Comparison of ENCODE assay signal across 16 cellular contexts in the genomic region with DNA sequence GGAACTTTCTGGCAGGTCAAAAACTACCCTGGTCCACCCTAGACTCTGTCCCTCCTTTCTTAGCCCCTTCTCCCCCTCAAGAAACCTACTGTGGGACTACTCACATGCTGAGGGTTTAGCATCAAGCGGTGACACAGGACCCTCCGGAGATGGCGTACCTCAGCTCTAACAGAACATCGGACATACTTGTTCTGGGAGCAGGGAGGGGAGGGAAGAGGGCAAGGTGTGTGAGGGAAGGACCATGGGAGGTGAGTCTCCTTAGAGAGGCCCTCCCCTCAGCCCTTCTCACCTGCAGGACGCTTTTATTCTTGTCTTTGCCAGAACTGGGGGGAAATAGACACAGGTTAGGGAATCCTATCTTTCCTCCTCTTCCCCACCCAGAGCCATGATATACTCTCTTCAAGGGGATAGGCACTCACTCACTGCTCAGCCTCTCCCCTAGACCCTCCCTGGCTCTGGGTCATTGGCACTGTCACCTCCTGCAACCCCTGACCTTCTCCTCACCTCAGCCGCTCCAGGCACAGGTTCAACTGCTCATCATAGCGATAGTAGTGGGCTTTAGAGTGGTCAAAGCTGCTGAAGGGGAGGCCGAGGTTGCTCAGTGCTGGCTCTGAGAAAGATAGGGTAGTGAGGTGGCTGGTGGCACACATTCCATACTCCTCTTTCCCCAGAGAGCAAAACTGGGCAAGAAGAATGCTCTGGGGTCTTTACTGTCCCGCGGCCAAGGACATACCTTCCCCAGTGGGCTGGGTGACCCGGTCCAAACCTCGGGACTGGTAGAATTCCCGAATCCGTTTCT. TPM values are rescaled to one million over a fixed set of nuclear protein-coding genes. Genes with fewer than 3 reads are reported as not detected.
DNase-seq lines count a peak whose midpoint lies in the region; ATAC-seq, FAIRE-seq and TF ChIP-seq lines count a peak whose summit lies in the region.
"Had no signal": no experiment of that assay in that cellular context is flagged by ENCODE, and none has a peak within 500 bp of the region (broad histone marks: within the 10 kb centered on the region; RNA-seq: fewer than 3 reads in every experiment).

No MANE protein-coding gene starts in this region.

- H3K4me3 ChIP-seq in HepG2 (replicated peaks in 1 of 3; ENCODE audit: insufficient read depth in 1 of 3, low read depth in 2 of 3, low read length in 3 of 3) (peak overlapping the region; percentile 5 to 26 (median 14); a peak in 2 of 6 replicates), stomach (peak overlapping the region in 2 of 4 donors; percentile 67 to 68)

- H3K27ac ChIP-seq in HepG2 (ENCODE audit: extremely low read length, insufficient read depth, low read length) (peak overlapping the region; percentile 9), stomach (peak overlapping the region in 3 of 5 donors; percentile 6 to 99 (median 85))
- H3K27ac ChIP-seq: testis had no signal

- TF ChIP-seq POLR2A in HepG2 (IDR thresholded peaks at IDR 0.05; ENCODE audit: insufficient read depth in 1 of 2, low read depth in 2 of 2, low read length in 2 of 2) (peak in 1 of 2 experiments; percentile 52; a peak in 2 of 4 replicates), stomach (IDR thresholded peaks at IDR 0.05) (no peak)

- peak overlapping the region; percentile 92 for H3K4me2 ChIP-seq in HepG2 (ENCODE audit: low read depth, low read length)

- no peak for DNase-seq in activated CD4-positive, alpha-beta T cell treated with anti-CD3 and anti-CD28 coated beads, Interleukin-2, amount 10 ng/mL, durations not matched to agents 24 days and 14 days
- no peak for DNase-seq in activated CD4-positive, alpha-beta T cell treated with anti-CD3 and anti-CD28 coated beads for 4 hours
- no peak for DNase-seq in activated T-helper 2 cell treated with anti-CD3 and anti-CD28 coated beads, Interferon-gamma antibody, Interleukin-2, Interleukin-4, amounts not matched to agents 10 μg/mL and 5 μg/mL and 100 μg/mL, durations not matched to agents 14 hours and 24 hours and 36 hours (ENCODE audit: low spot score)
- no peak for DNase-seq in HepG2 (ENCODE audit: low spot score)
- no peak for DNase-seq in stomach
- DNase-seq in NCI-H1417 (lab: John Stamatoyannopoulos, UW), result no peak
- DNase-seq in HCEC 1CT, result no peak
- DNase-seq: activated CD4-positive, alpha-beta memory T cell treated with anti-CD3 and anti-CD28 coated beads, Interleukin-2, amount 10 ng/mL, durations not matched to agents 7 days and 5 days; head of caudate nucleus; NCI-H2081 treated with DMSO at 0.1 percent for 48 hours; RPMI8226; stimulated activated CD4-positive, alpha-beta T cell treated with anti-CD3 and anti-CD28 coated beads, Interleukin-2, amount 100 ng/mL, for 24 hours; testis had no signal

- no peaks in the 10 kb centered on the region; a peak in 3 of 5 replicates for H3K36me3 ChIP-seq in HepG2 (replicated peaks in 1 of 2; ENCODE audit: control insufficient read depth in 1 of 2, insufficient read depth in 2 of 2, low read length in 2 of 2)
- peaks cover 6 to 22% (median 17%) of the 10 kb centered on the region in 4 donors for H3K36me3 ChIP-seq in stomach

- H3K9me3 ChIP-seq in HepG2 (ENCODE audit: low read length) (no peaks in the 10 kb centered on the region), stomach (no peaks in the 10 kb centered on the region)
- H3K9me3 ChIP-seq: testis had no signal

- H3K79me2 ChIP-seq in HepG2 (ENCODE audit: insufficient read depth, low read length), result peaks cover 51% of the 10 kb centered on the region

- ATAC-seq in HepG2 (no peak), HG02759 (IDR thresholded peaks at IDR 0.05; ENCODE audit: unreplicated experiment) (no peak)

- BruUV-seq in HepG2 (replicated peaks; lab: Mats Ljungman, UMichigan), result no TSS peak

- peaks cover 36% of the 10 kb centered on the region for H3K36me3 Mint-ChIP-seq in activated CD4-positive, alpha-beta T cell treated with anti-CD3 and anti-CD28 coated beads, Interleukin-2, amount 10 ng/mL, durations not matched to agents 24 days and 14 days (ENCODE audit: low read depth)
- H3K36me3 Mint-ChIP-seq in activated T-helper 2 cell treated with anti-CD3 and anti-CD28 coated beads, Interferon-gamma antibody, Interleukin-2, Interleukin-4, amounts not matched to agents 10 μg/mL and 5 μg/mL and 100 μg/mL, durations not matched to agents 14 hours and 24 hours and 36 hours (ENCODE audit: low read depth), result peaks cover 56% of the 10 kb centered on the region

- TF ChIP-seq RAD21 in HepG2 (CRISPR knock-in tag; IDR thresholded peaks at IDR 0.05), result no peak

- POLR2A ChIA-PET in HepG2 (lab: Yijun Ruan, JAX), result interaction anchor here (0.8 to 16.5 kb wide), 14 partner anchors 9 to 76 kb away, joined by 3 to 795 read pairs (median 11); a partner anchor contains a TSS

- H3K27me3 ChIP-seq in HepG2 (ENCODE audit: control insufficient read depth in 1 of 2, insufficient read depth in 2 of 2, low read length in 2 of 2) (no peaks in the 10 kb centered on the region; a peak in 1 of 5 replicates), stomach (peaks cover 0 to 54% (median under 1%) of the 10 kb centered on the region in 3 donors)
- H3K27me3 ChIP-seq: testis had no signal

- intact Hi-C loops in activated CD4-positive, alpha-beta T cell treated with anti-CD3 and anti-CD28 coated beads, Interleukin-2, amount 10 ng/mL, durations not matched to agents 24 days and 14 days (cut with micrococcal nuclease), result no loop called here
- intact Hi-C loops in activated T-helper 2 cell treated with anti-CD3 and anti-CD28 coated beads, Interferon-gamma antibody, Interleukin-2, Interleukin-4, amounts not matched to agents 10 μg/mL and 5 μg/mL and 100 μg/mL, durations not matched to agents 14 hours and 24 hours and 36 hours (cut with micrococcal nuclease), result no loop called here
- intact Hi-C loops in HepG2 (cut with micrococcal nuclease; ENCODE audit: unreplicated experiment), result loop anchor here (2.0 kb wide), 1 partner anchor 81 kb away; no protein-coding TSS in a partner anchor
- intact Hi-C loops in stomach (cut with DNase I; ENCODE audit: low total_unique reads), result no loop called here

- no peaks in the 10 kb centered on the region for H4K20me1 ChIP-seq in HepG2 (ENCODE audit: insufficient read depth, low read length)

- WGBS in HepG2 (ENCODE audit: low lambda C conversion rate), result 82% methylated on average over 14 of the region's 14 CpGs
- 89 to 93% (median 91%) methylated on average over 14 of the region's 14 CpGs for WGBS in stomach, 5 donors

- CTCF ChIA-PET in HepG2 (lab: Yijun Ruan, JAX; ENCODE audit: low intra/inter-chr PET ratio, low total read pairs), result interaction anchor here (1.9 kb wide), 1 partner anchor 82 kb away, joined by 6 read pairs; no protein-coding TSS in a partner anchor

- peaks cover 36% of the 10 kb centered on the region for H3K27me3 Mint-ChIP-seq in activated CD4-positive, alpha-beta T cell treated with anti-CD3 and anti-CD28 coated beads, Interleukin-2, amount 10 ng/mL, durations not matched to agents 24 days and 14 days
- peaks cover 25% of the 10 kb centered on the region for H3K27me3 Mint-ChIP-seq in activated T-helper 2 cell treated with anti-CD3 and anti-CD28 coated beads, Interferon-gamma antibody, Interleukin-2, Interleukin-4, amounts not matched to agents 10 μg/mL and 5 μg/mL and 100 μg/mL, durations not matched to agents 14 hours and 24 hours and 36 hours (ENCODE audit: low read depth)

- H3K4me1 ChIP-seq in HepG2 (ENCODE audit: insufficient read depth, low read length), result peaks cover 69% of the 10 kb centered on the region
- peaks cover 53 to 67% (median 65%) of the 10 kb centered on the region in 4 donors for H3K4me1 ChIP-seq in stomach

- H3K4me1 Mint-ChIP-seq in activated CD4-positive, alpha-beta T cell treated with anti-CD3 and anti-CD28 coated beads, Interleukin-2, amount 10 ng/mL, durations not matched to agents 24 days and 14 days, result peaks cover 65% of the 10 kb centered on the region
- H3K4me1 Mint-ChIP-seq in activated T-helper 2 cell treated with anti-CD3 and anti-CD28 coated beads, Interferon-gamma antibody, Interleukin-2, Interleukin-4, amounts not matched to agents 10 μg/mL and 5 μg/mL and 100 μg/mL, durations not matched to agents 14 hours and 24 hours and 36 hours (ENCODE audit: low read depth), result peaks cover 55% of the 10 kb centered on the region

- no peak overlapping the region for H2AFZ ChIP-seq in HepG2 (ENCODE audit: low read length)

- in situ Hi-C loops in HepG2 (cut with HindIII; ENCODE audit: extremely low pct_ligation_motif_present, low pct_unique_long_range_greater_than_20kb), result no loop called here

- no peak for FAIRE-seq in HepG2 (lab: Jason Lieb, UNC)
- FAIRE-seq: GM19239 had no signal

- H3K9me3 Mint-ChIP-seq in activated CD4-positive, alpha-beta T cell treated with anti-CD3 and anti-CD28 coated beads, Interleukin-2, amount 10 ng/mL, durations not matched to agents 24 days and 14 days, result no peaks in the 10 kb centered on the region
- no peaks in the 10 kb centered on the region for H3K9me3 Mint-ChIP-seq in activated T-helper 2 cell treated with anti-CD3 and anti-CD28 coated beads, Interferon-gamma antibody, Interleukin-2, Interleukin-4, amounts not matched to agents 10 μg/mL and 5 μg/mL and 100 μg/mL, durations not matched to agents 14 hours and 24 hours and 36 hours
- H3K9me3 Mint-ChIP-seq: activated CD4-positive, alpha-beta memory T cell treated with anti-CD3 and anti-CD28 coated beads, Interleukin-2, amount 10 ng/mL, durations not matched to agents 7 days and 5 days; memory B cell had no signal

- H3K4me3 Mint-ChIP-seq in activated CD4-positive, alpha-beta T cell treated with anti-CD3 and anti-CD28 coated beads, Interleukin-2, amount 10 ng/mL, durations not matched to agents 24 days and 14 days, result peak overlapping the region; percentile 58
- H3K4me3 Mint-ChIP-seq in activated T-helper 2 cell treated with anti-CD3 and anti-CD28 coated beads, Interferon-gamma antibody, Interleukin-2, Interleukin-4, amounts not matched to agents 10 μg/mL and 5 μg/mL and 100 μg/mL, durations not matched to agents 14 hours and 24 hours and 36 hours (ENCODE audit: low read depth), result peak overlapping the region; percentile 59

- TF ChIP-seq EP300 in HepG2 (IDR thresholded peaks at IDR 0.05; ENCODE audit: low read depth in 2 of 2, low read length in 2 of 2), result no peak
- TF ChIP-seq EP300 in HepG2 (CRISPR knock-in tag; IDR thresholded peaks at IDR 0.05; ENCODE audit: borderline replicate concordance), result no peak
- TF ChIP-seq EP300 in stomach (IDR thresholded peaks at IDR 0.05), result no peak

- TF ChIP-seq CTCF in HepG2 (CRISPR knock-in tag; IDR thresholded peaks at IDR 0.05), result no peak
- TF ChIP-seq CTCF in stomach (IDR thresholded peaks at IDR 0.05), result no peak

- H3K27ac Mint-ChIP-seq in activated CD4-positive, alpha-beta T cell treated with anti-CD3 and anti-CD28 coated beads, Interleukin-2, amount 10 ng/mL, durations not matched to agents 24 days and 14 days, result no peak overlapping the region
- H3K27ac Mint-ChIP-seq in activated T-helper 2 cell treated with anti-CD3 and anti-CD28 coated beads, Interferon-gamma antibody, Interleukin-2, Interleukin-4, amounts not matched to agents 10 μg/mL and 5 μg/mL and 100 μg/mL, durations not matched to agents 14 hours and 24 hours and 36 hours, result no peak overlapping the region
- H3K27ac Mint-ChIP-seq: activated CD4-positive, alpha-beta memory T cell treated with anti-CD3 and anti-CD28 coated beads, Interleukin-2, amount 10 ng/mL, durations not matched to agents 7 days and 5 days had no signal

- peak overlapping the region; percentile 27; the same call in 1 of the 2 replicates for H3K9ac ChIP-seq in HepG2 (ENCODE audit: insufficient read depth, low read depth, low read length)

RNA-seq across cellular contexts. Expression of a gene that starts 1.8 kb away (rescaled TPM):
- total RNA-seq in activated CD4-positive, alpha-beta T cell treated with anti-CD3 and anti-CD28 coated beads, Interleukin-2, amount 10 ng/mL, durations not matched to agents 24 days and 14 days, result 43.3 and 45.8 TPM in 2 replicates
- 36.5 and 39.7 TPM in 2 replicates for total RNA-seq in activated T-helper 2 cell treated with anti-CD3 and anti-CD28 coated beads, Interferon-gamma antibody, Interleukin-2, Interleukin-4, amounts not matched to agents 10 μg/mL and 5 μg/mL and 100 μg/mL, durations not matched to agents 14 hours and 24 hours and 36 hours
- total RNA-seq in HepG2 (2016; rRNA removed; fragmentation: Illumina TruSeq; extraction: Trizol), result 14.2 and 20.4 TPM in 2 replicates
- 37.5 and 42.0 TPM in 2 replicates for total RNA-seq in HepG2 (2016; cell fraction: cytosol; rRNA removed; fragmentation: Illumina TruSeq; extraction: Trizol; ENCODE audit: low read depth)
- 15.5 and 15.6 TPM in 2 replicates for total RNA-seq in HepG2 (2016; cell fraction: insoluble cytoplasmic fraction; rRNA removed; fragmentation: Illumina TruSeq; extraction: Trizol)
- 29.0 and 31.0 TPM in 2 replicates for total RNA-seq in HepG2 (2016; cell fraction: membrane; rRNA removed; fragmentation: Illumina TruSeq; extraction: Trizol)
- total RNA-seq in HepG2 (2016; cell fraction: nucleus; rRNA removed; fragmentation: Illumina TruSeq; extraction: Trizol), result 16.2 and 22.2 TPM in 2 replicates
- 22.6 and 22.7 TPM in 2 replicates for polyA plus RNA-seq in HepG2 (2011; rRNA removed)
- polyA plus RNA-seq in HepG2 (2011; cell fraction: cytosol; rRNA removed), result 19.8 and 22.8 TPM in 2 replicates
- 37.4 and 90.3 TPM in 2 replicates for polyA plus RNA-seq in HepG2 (2011; cell fraction: nucleus; rRNA removed)
- polyA plus RNA-seq in HepG2 (2012), result 14.2 and 15.2 TPM in 2 replicates
- 20.8 and 23.0 TPM in 2 replicates for polyA plus RNA-seq in HepG2 (2016; cell fraction: cytosol; fragmentation: Illumina TruSeq; extraction: Trizol; ENCODE audit: low read depth)
- 13.9 and 16.9 TPM in 2 replicates for polyA plus RNA-seq in HepG2 (2016; cell fraction: insoluble cytoplasmic fraction; fragmentation: Illumina TruSeq; extraction: Trizol; ENCODE audit: low read depth)
- 18.0 and 18.6 TPM in 2 replicates for polyA plus RNA-seq in HepG2 (2016; cell fraction: membrane; fragmentation: Illumina TruSeq; extraction: Trizol; ENCODE audit: low read depth)
- polyA plus RNA-seq in HepG2 (2016; cell fraction: nucleus; fragmentation: Illumina TruSeq; extraction: Trizol; ENCODE audit: insufficient read depth, low read depth), result 44.9 and 46.7 TPM in 2 replicates
- polyA minus RNA-seq in HepG2 (2011; rRNA and poly(A)+ RNA removed; ENCODE audit: low replicate concordance), result 19.3 and 42.8 TPM in 2 replicates
- polyA minus RNA-seq in HepG2 (2011; cell fraction: cytosol; rRNA and poly(A)+ RNA removed), result 14.1 and 14.9 TPM in 2 replicates
- polyA minus RNA-seq in HepG2 (2011; cell fraction: nucleus; rRNA and poly(A)+ RNA removed), result 22.8 and 25.0 TPM in 2 replicates
- total RNA-seq in stomach, result 10 to 100 TPM in 2 of 5 donors, 1 to 10 TPM in 3; 1.9 to 49.6 (median 6.4) TPM
- 10 to 100 TPM; 14.7 to 20.8 (median 18.1) TPM for polyA plus RNA-seq in stomach

RNA-seq across cellular contexts. Expression of a gene that starts 6.2 kb away (rescaled TPM):
- 0.36 and 0.40 TPM in 2 replicates for total RNA-seq in activated CD4-positive, alpha-beta T cell treated with anti-CD3 and anti-CD28 coated beads, Interleukin-2, amount 10 ng/mL, durations not matched to agents 24 days and 14 days
- total RNA-seq in activated T-helper 2 cell treated with anti-CD3 and anti-CD28 coated beads, Interferon-gamma antibody, Interleukin-2, Interleukin-4, amounts not matched to agents 10 μg/mL and 5 μg/mL and 100 μg/mL, durations not matched to agents 14 hours and 24 hours and 36 hours, result 1.6 and 2.2 TPM in 2 replicates
- 4.0 and 8.1 TPM in 2 replicates for total RNA-seq in HepG2 (2016; rRNA removed; fragmentation: Illumina TruSeq; extraction: Trizol)
- total RNA-seq in HepG2 (2016; cell fraction: cytosol; rRNA removed; fragmentation: Illumina TruSeq; extraction: Trizol; ENCODE audit: low read depth), result 1.6 and 4.3 TPM in 2 replicates
- 7.3 and 8.7 TPM in 2 replicates for total RNA-seq in HepG2 (2016; cell fraction: insoluble cytoplasmic fraction; rRNA removed; fragmentation: Illumina TruSeq; extraction: Trizol)
- 2.9 and 6.9 TPM in 2 replicates for total RNA-seq in HepG2 (2016; cell fraction: membrane; rRNA removed; fragmentation: Illumina TruSeq; extraction: Trizol)
- total RNA-seq in HepG2 (2016; cell fraction: nucleus; rRNA removed; fragmentation: Illumina TruSeq; extraction: Trizol), result 6.7 and 10.5 TPM in 2 replicates
- polyA plus RNA-seq in HepG2 (2011; rRNA removed), result 6.4 and 7.3 TPM in 2 replicates
- polyA plus RNA-seq in HepG2 (2011; cell fraction: cytosol; rRNA removed), result 5.1 and 7.2 TPM in 2 replicates
- polyA plus RNA-seq in HepG2 (2011; cell fraction: nucleus; rRNA removed), result 43.6 and 46.5 TPM in 2 replicates
- 7.8 and 8.2 TPM in 2 replicates for polyA plus RNA-seq in HepG2 (2012)
- 3.0 and 3.5 TPM in 2 replicates for polyA plus RNA-seq in HepG2 (2016; cell fraction: cytosol; fragmentation: Illumina TruSeq; extraction: Trizol; ENCODE audit: low read depth)
- 8.9 and 9.5 TPM in 2 replicates for polyA plus RNA-seq in HepG2 (2016; cell fraction: insoluble cytoplasmic fraction; fragmentation: Illumina TruSeq; extraction: Trizol; ENCODE audit: low read depth)
- 4.3 and 5.5 TPM in 2 replicates for polyA plus RNA-seq in HepG2 (2016; cell fraction: membrane; fragmentation: Illumina TruSeq; extraction: Trizol; ENCODE audit: low read depth)
- polyA plus RNA-seq in HepG2 (2016; cell fraction: nucleus; fragmentation: Illumina TruSeq; extraction: Trizol; ENCODE audit: insufficient read depth, low read depth), result 14.4 and 14.6 TPM in 2 replicates
- 0.14 and 7.2 TPM in 2 replicates for polyA minus RNA-seq in HepG2 (2011; rRNA and poly(A)+ RNA removed; ENCODE audit: low replicate concordance)
- polyA minus RNA-seq in HepG2 (2011; cell fraction: cytosol; rRNA and poly(A)+ RNA removed), result 3.6 TPM in 2 replicates
- polyA minus RNA-seq in HepG2 (2011; cell fraction: nucleus; rRNA and poly(A)+ RNA removed), result 9.8 and 12.1 TPM in 2 replicates
- 1 to 10 TPM in 2 of 5 donors, not detected in 3; 1.1 to 2.6 TPM for total RNA-seq in stomach
- polyA plus RNA-seq in stomach, result 1 to 10 TPM; 1.1 to 2.3 (median 1.2) TPM

RNA-seq across cellular contexts. Expression of a gene that starts 8.6 kb away (rescaled TPM):
- 0.54 and 0.70 TPM in 2 replicates for total RNA-seq in activated CD4-positive, alpha-beta T cell treated with anti-CD3 and anti-CD28 coated beads, Interleukin-2, amount 10 ng/mL, durations not matched to agents 24 days and 14 days
- total RNA-seq in activated T-helper 2 cell treated with anti-CD3 and anti-CD28 coated beads, Interferon-gamma antibody, Interleukin-2, Interleukin-4, amounts not matched to agents 10 μg/mL and 5 μg/mL and 100 μg/mL, durations not matched to agents 14 hours and 24 hours and 36 hours, result 0.82 and 0.92 TPM in 2 replicates
- total RNA-seq in HepG2 (2016; rRNA removed; fragmentation: Illumina TruSeq; extraction: Trizol) (0.20 TPM in 1 of 2 replicates, not detected in the other), stomach (under 1 TPM in 1 of 5 donors, not detected in 4; 0.73 TPM)
- 0.10 and 0.26 TPM in 2 replicates for total RNA-seq in HepG2 (2016; cell fraction: cytosol; rRNA removed; fragmentation: Illumina TruSeq; extraction: Trizol; ENCODE audit: low read depth)
- 0.28 TPM in 1 of 2 replicates, not detected in the other for total RNA-seq in HepG2 (2016; cell fraction: insoluble cytoplasmic fraction; rRNA removed; fragmentation: Illumina TruSeq; extraction: Trizol)
- total RNA-seq in HepG2 (2016; cell fraction: membrane; rRNA removed; fragmentation: Illumina TruSeq; extraction: Trizol), result 0.28 TPM in 1 of 2 replicates, not detected in the other
- not detected in 2 replicates for total RNA-seq in HepG2 (2016; cell fraction: nucleus; rRNA removed; fragmentation: Illumina TruSeq; extraction: Trizol)
- polyA plus RNA-seq in HepG2 (2011; rRNA removed) (0.05 and 0.09 TPM in 2 replicates), stomach (under 1 TPM in 1 of 3 donors, not detected in 2; 0.28 TPM)
- polyA plus RNA-seq in HepG2 (2011; cell fraction: cytosol; rRNA removed), result 0.10 and 0.17 TPM in 2 replicates
- polyA plus RNA-seq in HepG2 (2011; cell fraction: nucleus; rRNA removed), result 0.35 and 0.92 TPM in 2 replicates
- 4.1 and 5.8 TPM in 2 replicates for polyA plus RNA-seq in HepG2 (2012)
- polyA plus RNA-seq in HepG2 (2016; cell fraction: cytosol; fragmentation: Illumina TruSeq; extraction: Trizol; ENCODE audit: low read depth), result 0.09 and 0.26 TPM in 2 replicates
- polyA plus RNA-seq in HepG2 (2016; cell fraction: insoluble cytoplasmic fraction; fragmentation: Illumina TruSeq; extraction: Trizol; ENCODE audit: low read depth), result 0.26 TPM in 1 of 2 replicates, not detected in the other
- polyA plus RNA-seq in HepG2 (2016; cell fraction: membrane; fragmentation: Illumina TruSeq; extraction: Trizol; ENCODE audit: low read depth), result 0.62 TPM in 1 of 2 replicates, not detected in the other
- 0.66 TPM in 1 of 2 replicates, not detected in the other for polyA plus RNA-seq in HepG2 (2016; cell fraction: nucleus; fragmentation: Illumina TruSeq; extraction: Trizol; ENCODE audit: insufficient read depth, low read depth)
- not detected in 2 replicates for polyA minus RNA-seq in HepG2 (2011; rRNA and poly(A)+ RNA removed; ENCODE audit: low replicate concordance)
- polyA minus RNA-seq in HepG2 (2011; cell fraction: cytosol; rRNA and poly(A)+ RNA removed), result not detected in 2 replicates
- not detected in 2 replicates for polyA minus RNA-seq in HepG2 (2011; cell fraction: nucleus; rRNA and poly(A)+ RNA removed)

RNA-seq across cellular contexts. Expression of a gene that starts 20.4 kb away (rescaled TPM):
- 0.59 and 0.68 TPM in 2 replicates for total RNA-seq in activated CD4-positive, alpha-beta T cell treated with anti-CD3 and anti-CD28 coated beads, Interleukin-2, amount 10 ng/mL, durations not matched to agents 24 days and 14 days
- 0.39 and 0.94 TPM in 2 replicates for total RNA-seq in activated T-helper 2 cell treated with anti-CD3 and anti-CD28 coated beads, Interferon-gamma antibody, Interleukin-2, Interleukin-4, amounts not matched to agents 10 μg/mL and 5 μg/mL and 100 μg/mL, durations not matched to agents 14 hours and 24 hours and 36 hours
- 23.9 and 27.6 TPM in 2 replicates for total RNA-seq in HepG2 (2016; rRNA removed; fragmentation: Illumina TruSeq; extraction: Trizol)
- total RNA-seq in HepG2 (2016; cell fraction: cytosol; rRNA removed; fragmentation: Illumina TruSeq; extraction: Trizol; ENCODE audit: low read depth), result 2.6 and 3.3 TPM in 2 replicates
- 22.2 and 26.8 TPM in 2 replicates for total RNA-seq in HepG2 (2016; cell fraction: insoluble cytoplasmic fraction; rRNA removed; fragmentation: Illumina TruSeq; extraction: Trizol)
- 5.5 and 6.0 TPM in 2 replicates for total RNA-seq in HepG2 (2016; cell fraction: membrane; rRNA removed; fragmentation: Illumina TruSeq; extraction: Trizol)
- total RNA-seq in HepG2 (2016; cell fraction: nucleus; rRNA removed; fragmentation: Illumina TruSeq; extraction: Trizol), result 33.6 and 38.9 TPM in 2 replicates
- polyA plus RNA-seq in HepG2 (2011; rRNA removed), result 72.9 and 89.8 TPM in 2 replicates
- 26.2 and 34.1 TPM in 2 replicates for polyA plus RNA-seq in HepG2 (2011; cell fraction: cytosol; rRNA removed)
- 328 and 444 TPM in 2 replicates for polyA plus RNA-seq in HepG2 (2011; cell fraction: nucleus; rRNA removed)
- polyA plus RNA-seq in HepG2 (2012), result 18.7 and 45.3 TPM in 2 replicates
- polyA plus RNA-seq in HepG2 (2016; cell fraction: cytosol; fragmentation: Illumina TruSeq; extraction: Trizol; ENCODE audit: low read depth), result 1.8 and 2.4 TPM in 2 replicates
- polyA plus RNA-seq in HepG2 (2016; cell fraction: insoluble cytoplasmic fraction; fragmentation: Illumina TruSeq; extraction: Trizol; ENCODE audit: low read depth), result 24.5 and 26.6 TPM in 2 replicates
- polyA plus RNA-seq in HepG2 (2016; cell fraction: membrane; fragmentation: Illumina TruSeq; extraction: Trizol; ENCODE audit: low read depth), result 3.1 and 3.3 TPM in 2 replicates
- polyA plus RNA-seq in HepG2 (2016; cell fraction: nucleus; fragmentation: Illumina TruSeq; extraction: Trizol; ENCODE audit: insufficient read depth, low read depth), result 74.4 and 79.7 TPM in 2 replicates
- polyA minus RNA-seq in HepG2 (2011; rRNA and poly(A)+ RNA removed; ENCODE audit: low replicate concordance), result 0.37 and 58.7 TPM in 2 replicates
- polyA minus RNA-seq in HepG2 (2011; cell fraction: cytosol; rRNA and poly(A)+ RNA removed), result 15.7 and 18.8 TPM in 2 replicates
- polyA minus RNA-seq in HepG2 (2011; cell fraction: nucleus; rRNA and poly(A)+ RNA removed), result 68.4 and 72.2 TPM in 2 replicates
- 10 to 100 TPM in 4 of 5 donors, 1 to 10 TPM in 1; 6.6 to 42.6 (median 22.8) TPM for total RNA-seq in stomach
- polyA plus RNA-seq in stomach, result 1 to 10 TPM; 2.1 to 5.3 (median 4.1) TPM

RNA-seq across cellular contexts. Expression of a gene that starts 22.8 kb away (rescaled TPM):
- 27.1 and 31.5 TPM in 2 replicates for total RNA-seq in activated CD4-positive, alpha-beta T cell treated with anti-CD3 and anti-CD28 coated beads, Interleukin-2, amount 10 ng/mL, durations not matched to agents 24 days and 14 days
- total RNA-seq in activated T-helper 2 cell treated with anti-CD3 and anti-CD28 coated beads, Interferon-gamma antibody, Interleukin-2, Interleukin-4, amounts not matched to agents 10 μg/mL and 5 μg/mL and 100 μg/mL, durations not matched to agents 14 hours and 24 hours and 36 hours, result 35.1 and 35.9 TPM in 2 replicates
- total RNA-seq in HepG2 (2016; rRNA removed; fragmentation: Illumina TruSeq; extraction: Trizol) (21.1 and 28.3 TPM in 2 replicates), stomach (10 to 100 TPM in 4 of 5 donors, 1 to 10 TPM in 1; 4.7 to 91.2 (median 20.5) TPM)
- 2.7 and 3.0 TPM in 2 replicates for total RNA-seq in HepG2 (2016; cell fraction: cytosol; rRNA removed; fragmentation: Illumina TruSeq; extraction: Trizol; ENCODE audit: low read depth)
- 18.2 and 28.7 TPM in 2 replicates for total RNA-seq in HepG2 (2016; cell fraction: insoluble cytoplasmic fraction; rRNA removed; fragmentation: Illumina TruSeq; extraction: Trizol)
- total RNA-seq in HepG2 (2016; cell fraction: membrane; rRNA removed; fragmentation: Illumina TruSeq; extraction: Trizol), result 6.9 and 8.2 TPM in 2 replicates
- 47.8 and 48.1 TPM in 2 replicates for total RNA-seq in HepG2 (2016; cell fraction: nucleus; rRNA removed; fragmentation: Illumina TruSeq; extraction: Trizol)
- polyA plus RNA-seq in HepG2 (2011; rRNA removed) (39.5 and 43.4 TPM in 2 replicates), stomach (10 to 100 TPM; 10.5 to 11.4 (median 10.8) TPM)
- polyA plus RNA-seq in HepG2 (2011; cell fraction: cytosol; rRNA removed), result 21.8 and 24.0 TPM in 2 replicates
- 180 and 208 TPM in 2 replicates for polyA plus RNA-seq in HepG2 (2011; cell fraction: nucleus; rRNA removed)
- polyA plus RNA-seq in HepG2 (2012), result 20.8 and 30.1 TPM in 2 replicates
- 2.3 and 2.7 TPM in 2 replicates for polyA plus RNA-seq in HepG2 (2016; cell fraction: cytosol; fragmentation: Illumina TruSeq; extraction: Trizol; ENCODE audit: low read depth)
- 21.6 and 25.6 TPM in 2 replicates for polyA plus RNA-seq in HepG2 (2016; cell fraction: insoluble cytoplasmic fraction; fragmentation: Illumina TruSeq; extraction: Trizol; ENCODE audit: low read depth)
- 5.9 and 6.6 TPM in 2 replicates for polyA plus RNA-seq in HepG2 (2016; cell fraction: membrane; fragmentation: Illumina TruSeq; extraction: Trizol; ENCODE audit: low read depth)
- polyA plus RNA-seq in HepG2 (2016; cell fraction: nucleus; fragmentation: Illumina TruSeq; extraction: Trizol; ENCODE audit: insufficient read depth, low read depth), result 99.0 and 111 TPM in 2 replicates
- polyA minus RNA-seq in HepG2 (2011; rRNA and poly(A)+ RNA removed; ENCODE audit: low replicate concordance), result 35.9 and 48.7 TPM in 2 replicates
- 11.7 and 13.3 TPM in 2 replicates for polyA minus RNA-seq in HepG2 (2011; cell fraction: cytosol; rRNA and poly(A)+ RNA removed)
- polyA minus RNA-seq in HepG2 (2011; cell fraction: nucleus; rRNA and poly(A)+ RNA removed), result 72.2 and 74.9 TPM in 2 replicates
